ENCODE assay signal across 2 cellular contexts in genomic region chr1:40564506-40564905, GRCh38.
TF ChIP-seq lines count a peak whose summit lies in the region.

No MANE protein-coding gene starts in this region.

TF ChIP-seq in GM23338, 12 proteins besides CTCF, POLR2A, EP300 and RAD21 (continued from another document):
- TF ChIP-seq ZNF462 (CRISPR knock-in tag; IDR thresholded peaks at IDR 0.05) = no peak
- TF ChIP-seq, protein P1, sequence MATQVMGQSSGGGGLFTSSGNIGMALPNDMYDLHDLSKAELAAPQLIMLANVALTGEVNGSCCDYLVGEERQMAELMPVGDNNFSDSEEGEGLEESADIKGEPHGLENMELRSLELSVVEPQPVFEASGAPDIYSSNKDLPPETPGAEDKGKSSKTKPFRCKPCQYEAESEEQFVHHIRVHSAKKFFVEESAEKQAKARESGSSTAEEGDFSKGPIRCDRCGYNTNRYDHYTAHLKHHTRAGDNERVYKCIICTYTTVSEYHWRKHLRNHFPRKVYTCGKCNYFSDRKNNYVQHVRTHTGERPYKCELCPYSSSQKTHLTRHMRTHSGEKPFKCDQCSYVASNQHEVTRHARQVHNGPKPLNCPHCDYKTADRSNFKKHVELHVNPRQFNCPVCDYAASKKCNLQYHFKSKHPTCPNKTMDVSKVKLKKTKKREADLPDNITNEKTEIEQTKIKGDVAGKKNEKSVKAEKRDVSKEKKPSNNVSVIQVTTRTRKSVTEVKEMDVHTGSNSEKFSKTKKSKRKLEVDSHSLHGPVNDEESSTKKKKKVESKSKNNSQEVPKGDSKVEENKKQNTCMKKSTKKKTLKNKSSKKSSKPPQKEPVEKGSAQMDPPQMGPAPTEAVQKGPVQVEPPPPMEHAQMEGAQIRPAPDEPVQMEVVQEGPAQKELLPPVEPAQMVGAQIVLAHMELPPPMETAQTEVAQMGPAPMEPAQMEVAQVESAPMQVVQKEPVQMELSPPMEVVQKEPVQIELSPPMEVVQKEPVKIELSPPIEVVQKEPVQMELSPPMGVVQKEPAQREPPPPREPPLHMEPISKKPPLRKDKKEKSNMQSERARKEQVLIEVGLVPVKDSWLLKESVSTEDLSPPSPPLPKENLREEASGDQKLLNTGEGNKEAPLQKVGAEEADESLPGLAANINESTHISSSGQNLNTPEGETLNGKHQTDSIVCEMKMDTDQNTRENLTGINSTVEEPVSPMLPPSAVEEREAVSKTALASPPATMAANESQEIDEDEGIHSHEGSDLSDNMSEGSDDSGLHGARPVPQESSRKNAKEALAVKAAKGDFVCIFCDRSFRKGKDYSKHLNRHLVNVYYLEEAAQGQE (IDR thresholded peaks at IDR 0.05; ENCODE audit: unreplicated experiment) = no peak
- no peak for TF ChIP-seq CREB1 (CRISPR knock-in tag; IDR thresholded peaks at IDR 0.05; ENCODE audit: low read depth)
- TF ChIP-seq POLR2AphosphoS5 (IDR thresholded peaks at IDR 0.05; ENCODE audit: low read depth) = no peak
TF ChIP-seq in GM23338: peak in this region for 0.

TF ChIP-seq in WTC11, 78 proteins besides CTCF, POLR2A, EP300 and RAD21 (continued from another document):
- no peak for TF ChIP-seq HMGXB4 (CRISPR knock-in tag; IDR thresholded peaks at IDR 0.05)
